In the genomic region with DNA sequence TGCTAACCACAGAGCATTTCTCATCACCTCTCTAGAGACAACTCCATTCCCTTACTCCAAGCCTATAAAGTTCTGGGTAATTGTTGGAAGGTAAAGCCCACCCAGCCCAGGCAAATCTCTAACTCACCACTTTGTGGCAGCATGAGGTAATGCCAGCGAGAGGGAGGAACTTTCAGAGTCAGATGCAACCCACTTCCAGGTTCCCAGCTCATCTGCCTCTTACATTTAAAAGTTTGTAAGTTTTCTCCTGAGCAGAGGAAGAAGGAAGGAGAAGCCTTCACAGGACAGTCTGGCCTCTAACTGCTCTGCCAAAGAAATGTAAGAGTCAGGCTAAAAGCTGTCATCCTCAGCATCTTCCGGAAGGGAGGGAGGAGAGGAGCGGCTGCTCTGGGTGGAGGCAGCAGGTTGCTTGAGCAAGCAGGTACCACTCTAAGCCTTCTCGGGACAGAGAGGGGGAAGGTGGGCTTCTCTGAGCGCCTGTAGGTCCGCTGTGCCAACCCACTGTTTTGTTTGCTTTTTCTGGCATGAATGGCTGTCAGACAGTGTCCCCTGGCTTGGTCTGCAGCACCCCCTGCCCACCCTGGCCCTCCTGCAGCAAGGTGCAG, we compare ENCODE assay signal across 8 cellular contexts. TPM values are rescaled to one million over a fixed set of nuclear protein-coding genes. Genes with fewer than 3 reads are reported as not detected.
DNase-seq lines count a peak whose midpoint lies in the region; ATAC-seq and TF ChIP-seq lines count a peak whose summit lies in the region.

No MANE protein-coding gene starts in this region.

- no peaks in the 10 kb centered on the region for H3K27me3 ChIP-seq in iPS-15b (ENCODE audit: control insufficient read depth, insufficient read depth, low read length)

- peaks cover 41% of the 10 kb centered on the region for H3K4me1 Mint-ChIP-seq in activated naive CD8-positive, alpha-beta T cell treated with anti-CD3 and anti-CD28 coated beads for 36 hours

- DNase-seq in GM12864 (ENCODE audit: low read depth) (no peak), MV-4-11 (lab: John Stamatoyannopoulos, UW) (peak; percentile 56), KG1 (lab: John Stamatoyannopoulos, UW) (no peak), NCI-H345 treated with DMSO at 0.1 percent for 48 hours (lab: John Stamatoyannopoulos, UW; ENCODE audit: unreplicated experiment) (no peak)
- DNase-seq in activated naive CD8-positive, alpha-beta T cell treated with anti-CD3 and anti-CD28 coated beads for 36 hours = peak; percentile 32
- DNase-seq in stimulated activated CD4-positive, alpha-beta T cell treated with anti-CD3 and anti-CD28 coated beads, Interleukin-1b, Interleukin-23, amount 100 ng/mL, for 48 hours = peak; percentile 17

- TF ChIP-seq CTCF in GM12864 (IDR thresholded peaks at IDR 0.05; ENCODE audit: low read depth, low read length, missing control alignments) = peak; percentile 7

- ATAC-seq in GM21526 (IDR thresholded peaks at IDR 0.05; ENCODE audit: low FRiP score, unreplicated experiment) = no peak

- H3K27ac Mint-ChIP-seq in activated naive CD8-positive, alpha-beta T cell treated with anti-CD3 and anti-CD28 coated beads for 36 hours = peak overlapping the region; percentile 80

- H3K36me3 Mint-ChIP-seq in activated naive CD8-positive, alpha-beta T cell treated with anti-CD3 and anti-CD28 coated beads for 36 hours = peaks cover 3% of the 10 kb centered on the region

- H3K9ac ChIP-seq in iPS-15b (ENCODE audit: low read depth, low read length) = no peak overlapping the region

- H3K4me1 ChIP-seq in iPS-15b (ENCODE audit: control insufficient read depth, insufficient read depth, low read length) = no peaks in the 10 kb centered on the region

- H3K9me3 ChIP-seq in iPS-15b (ENCODE audit: control insufficient read depth, insufficient read depth, low read length) = no peaks in the 10 kb centered on the region

- H3K36me3 ChIP-seq in iPS-15b (ENCODE audit: control insufficient read depth, insufficient read depth, low read length) = peaks cover 25% of the 10 kb centered on the region

- no peaks in the 10 kb centered on the region for H3K9me3 Mint-ChIP-seq in activated naive CD8-positive, alpha-beta T cell treated with anti-CD3 and anti-CD28 coated beads for 36 hours

- peak overlapping the region; percentile 78 for H3K4me3 Mint-ChIP-seq in activated naive CD8-positive, alpha-beta T cell treated with anti-CD3 and anti-CD28 coated beads for 36 hours

- no peaks in the 10 kb centered on the region for H3K27me3 Mint-ChIP-seq in activated naive CD8-positive, alpha-beta T cell treated with anti-CD3 and anti-CD28 coated beads for 36 hours

- peak overlapping the region; percentile 67 for H3K4me3 ChIP-seq in GM12864 (ENCODE audit: low read depth, low read length)
- H3K4me3 ChIP-seq in iPS-15b (ENCODE audit: low read depth, low read length) = peak overlapping the region; percentile 53

RNA-seq across cellular contexts. Expression of gene ZNF319, which starts 1.0 kb away (rescaled TPM):
- 1 to 10 TPM; 6.8 to 7.2 TPM for total RNA-seq in activated naive CD8-positive, alpha-beta T cell treated with anti-CD3 and anti-CD28 coated beads for 36 hours

RNA-seq across cellular contexts. Expression of gene USB1, which starts 1.7 kb away (rescaled TPM):
- 10 to 100 TPM; 52.6 to 54.2 TPM for total RNA-seq in activated naive CD8-positive, alpha-beta T cell treated with anti-CD3 and anti-CD28 coated beads for 36 hours

RNA-seq across cellular contexts. Expression of gene MMP15, which starts 26.1 kb away (rescaled TPM):
- total RNA-seq in activated naive CD8-positive, alpha-beta T cell treated with anti-CD3 and anti-CD28 coated beads for 36 hours = under 1 TPM; 0.12 to 0.25 TPM

RNA-seq across cellular contexts. Expression of gene CNGB1, which starts 28.5 kb away (rescaled TPM):
- total RNA-seq in activated naive CD8-positive, alpha-beta T cell treated with anti-CD3 and anti-CD28 coated beads for 36 hours = not detected

Comparison
In these comparisons a context has a peak if more than half of its experiments do, and no peak if none do; other contexts are left out.
1. DNase-seq: peak in MV-4-11 (single experiment), activated naive CD8-positive, alpha-beta T cell treated with anti-CD3 and anti-CD28 coated beads for 36 hours (single experiment) and stimulated activated CD4-positive, alpha-beta T cell treated with anti-CD3 and anti-CD28 coated beads, Interleukin-1b, Interleukin-23, amount 100 ng/mL, for 48 hours (single experiment); none in GM12864 (single experiment), KG1 (single experiment) and NCI-H345 treated with DMSO at 0.1 percent for 48 hours (single experiment).